8 cellular contexts compared by ENCODE assay signal in the genomic region with DNA sequence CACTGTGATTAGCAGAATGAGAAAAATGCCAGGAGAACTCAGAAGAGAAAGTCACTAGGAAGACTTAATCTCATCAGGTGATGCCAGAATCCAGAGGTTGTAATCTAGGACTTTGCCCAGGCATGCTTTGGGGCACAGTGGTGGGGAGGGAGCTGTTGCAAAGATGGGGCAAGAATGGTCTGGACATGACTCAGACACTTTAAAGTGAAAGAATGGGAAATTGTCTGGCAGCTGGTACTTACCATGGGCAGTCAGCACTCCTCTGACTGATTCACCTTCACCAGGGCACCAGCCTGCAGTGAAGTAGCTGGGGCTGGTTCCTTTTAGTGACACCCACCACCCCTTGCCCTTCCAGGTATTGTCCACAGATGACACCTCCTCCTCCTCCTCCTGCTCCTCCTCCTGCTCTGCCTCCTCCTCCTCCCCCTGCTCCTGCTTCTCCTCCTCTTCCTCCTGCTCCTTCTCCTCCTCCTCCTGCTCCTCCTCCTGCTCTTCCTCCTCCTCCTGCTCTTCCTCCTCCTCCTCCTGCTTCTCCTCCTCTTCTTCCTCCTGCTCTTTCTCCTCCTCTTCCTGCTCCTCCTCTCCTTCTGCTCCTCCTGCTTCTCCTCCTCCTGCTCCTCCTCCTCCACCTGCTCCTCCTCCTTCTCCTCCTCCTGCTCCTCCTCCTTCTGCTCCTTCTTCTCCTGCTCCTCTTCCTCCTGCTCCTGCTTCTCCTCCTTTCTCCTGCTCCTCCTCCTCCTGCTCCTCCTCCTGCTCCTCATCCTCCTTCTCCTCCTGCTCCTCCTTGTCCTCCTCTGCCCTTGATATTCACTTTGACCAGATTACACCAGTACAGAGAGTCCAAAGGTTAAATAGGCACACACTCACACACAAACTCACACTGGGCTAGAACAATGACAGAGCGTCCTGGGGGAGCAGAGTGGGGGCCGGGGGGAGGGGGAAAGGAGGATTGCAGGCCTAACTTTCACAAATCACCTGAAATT. TPM values are rescaled to one million over a fixed set of nuclear protein-coding genes. Genes with fewer than 3 reads are reported as not detected.
DNase-seq lines count a peak whose midpoint lies in the region; ATAC-seq and TF ChIP-seq lines count a peak whose summit lies in the region.

A gene (minus strand): TSS at position 379 of the 983 bp plus-strand sequence. CDS start 8,739 bp downstream, outside the sequence.

- H3K9me3 ChIP-seq in mesodermal cell (ENCODE audit: control insufficient read depth, low read length) = no peaks in the 10 kb centered on the region

- no CpG with 5 or more reads among the region's 2 CpGs for WGBS in mesodermal cell (ENCODE audit: insufficient coverage in 2 of 2), 2 experiments

- in situ Hi-C loops in brain microvascular endothelial cell (cut with HindIII; ENCODE audit: low pct_ligation_motif_present, low sequenced_read_pairs) = no loop called here

- no peaks in the 10 kb centered on the region; the same call in 1 of the 2 replicates for H4K20me1 ChIP-seq in GM23338 (replicated peaks; ENCODE audit: insufficient read depth)

- H2AFZ ChIP-seq in GM23338 = no peak within 1 kb of the TSS

- H3K27ac ChIP-seq in brain microvascular endothelial cell = no peak within 1 kb of the TSS
- no peak within 1 kb of the TSS for H3K27ac ChIP-seq in mesodermal cell (ENCODE audit: low read depth, low read length, severe bottlenecking)
- H3K27ac ChIP-seq in GM23338 (ENCODE audit: low read depth) = no peak within 1 kb of the TSS

- peaks cover 17% of the 10 kb centered on the region for H3K4me1 Mint-ChIP-seq in GM23338

- H3K27ac Mint-ChIP-seq in GM23338 = no peak within 1 kb of the TSS

- peaks cover 11% of the 10 kb centered on the region for H3K27me3 Mint-ChIP-seq in GM23338 (ENCODE audit: insufficient read depth, low read depth, poor library complexity)

- H3K9me2 ChIP-seq in GM23338 (ENCODE audit: insufficient read depth) = no peaks in the 10 kb centered on the region

- no peak within 1 kb of the TSS for H3K4me2 ChIP-seq in GM23338

- no peak within 1 kb of the TSS for H3K4me3 Mint-ChIP-seq in GM23338

- H3F3A ChIP-seq in GM23338 (replicated peaks; ENCODE audit: low read depth) = no peaks in the 10 kb centered on the region; the same call in 1 of the 2 replicates

- H3K36me3 ChIP-seq in brain microvascular endothelial cell (replicated peaks) (no peaks in the 10 kb centered on the region), mesodermal cell (ENCODE audit: control insufficient read depth, insufficient read depth, low read length) (no peaks in the 10 kb centered on the region), GM23338 (ENCODE audit: insufficient read depth) (no peaks in the 10 kb centered on the region; the same call in 1 of the 2 replicates)

- H3K4me3 ChIP-seq in NB4 (ENCODE audit: low read depth, low read length) (no peak within 1 kb of the TSS), brain microvascular endothelial cell (ENCODE audit: low read depth, low read length) (peak within 1 kb of the TSS; percentile 36), mesodermal cell (ENCODE audit: extremely low read depth, insufficient read depth, low read length, poor library complexity, severe bottlenecking) (peak within 1 kb of the TSS; percentile 18), GM23338 (no peak within 1 kb of the TSS)

- H3K27me3 ChIP-seq in brain microvascular endothelial cell (replicated peaks) = no peaks in the 10 kb centered on the region
- no peaks in the 10 kb centered on the region for H3K27me3 ChIP-seq in GM23338 (ENCODE audit: insufficient read depth)

- ATAC-seq in GM23338 = no peak

- no peaks in the 10 kb centered on the region; the same call in 1 of the 3 replicates for H3K9me3 Mint-ChIP-seq in GM23338

- peak; percentile 22 for DNase-seq in stimulated activated CD4-positive, alpha-beta T cell treated with anti-CD3 and anti-CD28 coated beads, Interleukin-15, amount 100 ng/mL, for 24 hours
- no peak for DNase-seq in stimulated activated CD4-positive, alpha-beta T cell treated with anti-CD3 and anti-CD28 coated beads, Interleukin-1b, Interleukin-23, amount 100 ng/mL, for 48 hours
- DNase-seq in NB4 (ENCODE audit: low read depth) = peak; percentile 74
- peak; percentile 43 for DNase-seq in brain microvascular endothelial cell
- no peak for DNase-seq in GM23338 (ENCODE audit: low spot score)
- no peak for DNase-seq in NCI-H187 (lab: John Stamatoyannopoulos, UW)
- no peak for DNase-seq in NCI-H128 (lab: John Stamatoyannopoulos, UW; ENCODE audit: unreplicated experiment)

- peaks cover 20% of the 10 kb centered on the region for H3K79me2 ChIP-seq in GM23338 (replicated peaks; ENCODE audit: insufficient read depth)

- peaks cover 6% of the 10 kb centered on the region for H3K4me1 ChIP-seq in mesodermal cell (ENCODE audit: control insufficient read depth, insufficient read depth, low read length, poor library complexity, severe bottlenecking)
- peaks cover 19% of the 10 kb centered on the region for H3K4me1 ChIP-seq in GM23338 (ENCODE audit: insufficient read depth)

- TF ChIP-seq CTCF in NB4 (IDR thresholded peaks at IDR 0.05; ENCODE audit: low read depth, low read length) (no peak), brain microvascular endothelial cell (IDR thresholded peaks at IDR 0.05; ENCODE audit: low read depth, low read length, missing control alignments) (no peak), GM23338 (conservative IDR thresholded peaks at IDR 0.05; ENCODE audit: low read depth in 2 of 2) (no peak)

- TF ChIP-seq POLR2A in NB4 (IDR thresholded peaks at IDR 0.05; ENCODE audit: extremely low read depth, insufficient read length) = no peak

- peaks cover 4% of the 10 kb centered on the region; the same call in 1 of the 3 replicates for H3K36me3 Mint-ChIP-seq in GM23338 (ENCODE audit: low read depth)

TF ChIP-seq in GM23338, 12 proteins besides CTCF, POLR2A, EP300 and RAD21 (continues in another document):
- no peak for TF ChIP-seq EZH2 (IDR thresholded peaks at IDR 0.05; ENCODE audit: low read depth, unreplicated experiment)
- no peak for TF ChIP-seq NANOG (IDR thresholded peaks at IDR 0.05; ENCODE audit: borderline replicate concordance)
- no peak for TF ChIP-seq EZH2phosphoT487 (IDR thresholded peaks at IDR 0.05; ENCODE audit: unreplicated experiment)
- no peak for TF ChIP-seq ZNF331 (CRISPR knock-in tag; IDR thresholded peaks at IDR 0.05; ENCODE audit: low read depth)
- TF ChIP-seq, protein P1, sequence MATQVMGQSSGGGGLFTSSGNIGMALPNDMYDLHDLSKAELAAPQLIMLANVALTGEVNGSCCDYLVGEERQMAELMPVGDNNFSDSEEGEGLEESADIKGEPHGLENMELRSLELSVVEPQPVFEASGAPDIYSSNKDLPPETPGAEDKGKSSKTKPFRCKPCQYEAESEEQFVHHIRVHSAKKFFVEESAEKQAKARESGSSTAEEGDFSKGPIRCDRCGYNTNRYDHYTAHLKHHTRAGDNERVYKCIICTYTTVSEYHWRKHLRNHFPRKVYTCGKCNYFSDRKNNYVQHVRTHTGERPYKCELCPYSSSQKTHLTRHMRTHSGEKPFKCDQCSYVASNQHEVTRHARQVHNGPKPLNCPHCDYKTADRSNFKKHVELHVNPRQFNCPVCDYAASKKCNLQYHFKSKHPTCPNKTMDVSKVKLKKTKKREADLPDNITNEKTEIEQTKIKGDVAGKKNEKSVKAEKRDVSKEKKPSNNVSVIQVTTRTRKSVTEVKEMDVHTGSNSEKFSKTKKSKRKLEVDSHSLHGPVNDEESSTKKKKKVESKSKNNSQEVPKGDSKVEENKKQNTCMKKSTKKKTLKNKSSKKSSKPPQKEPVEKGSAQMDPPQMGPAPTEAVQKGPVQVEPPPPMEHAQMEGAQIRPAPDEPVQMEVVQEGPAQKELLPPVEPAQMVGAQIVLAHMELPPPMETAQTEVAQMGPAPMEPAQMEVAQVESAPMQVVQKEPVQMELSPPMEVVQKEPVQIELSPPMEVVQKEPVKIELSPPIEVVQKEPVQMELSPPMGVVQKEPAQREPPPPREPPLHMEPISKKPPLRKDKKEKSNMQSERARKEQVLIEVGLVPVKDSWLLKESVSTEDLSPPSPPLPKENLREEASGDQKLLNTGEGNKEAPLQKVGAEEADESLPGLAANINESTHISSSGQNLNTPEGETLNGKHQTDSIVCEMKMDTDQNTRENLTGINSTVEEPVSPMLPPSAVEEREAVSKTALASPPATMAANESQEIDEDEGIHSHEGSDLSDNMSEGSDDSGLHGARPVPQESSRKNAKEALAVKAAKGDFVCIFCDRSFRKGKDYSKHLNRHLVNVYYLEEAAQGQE (IDR thresholded peaks at IDR 0.05; ENCODE audit: unreplicated experiment) = no peak
- no peak for TF ChIP-seq ZNF114 (CRISPR knock-in tag; IDR thresholded peaks at IDR 0.05)
- no peak for TF ChIP-seq CREB1 (CRISPR knock-in tag; IDR thresholded peaks at IDR 0.05; ENCODE audit: low read depth)

RNA-seq across cellular contexts. Expression of the gene that starts here (rescaled TPM):
- 2.1 TPM for polyA plus RNA-seq in mesodermal cell (2013, experiment 1 of 2)
- polyA plus RNA-seq in mesodermal cell (2013, experiment 2 of 2) = 1.6 TPM
- total RNA-seq in GM23338 (2014; rRNA removed; shearing (Covaris generic)) = 4.2 and 4.5 TPM in 2 replicates
- 1.5 and 1.7 TPM in 2 replicates for polyA plus RNA-seq in GM23338 (2016; fragmentation: Nextera tagmentation; extraction: Ambion mirVana)

Comparison
In these comparisons a context has a peak if more than half of its experiments do, and no peak if none do; other contexts are left out.
1. DNase-seq: peak in stimulated activated CD4-positive, alpha-beta T cell treated with anti-CD3 and anti-CD28 coated beads, Interleukin-15, amount 100 ng/mL, for 24 hours (single experiment), NB4 (single experiment) and brain microvascular endothelial cell (single experiment); none in stimulated activated CD4-positive, alpha-beta T cell treated with anti-CD3 and anti-CD28 coated beads, Interleukin-1b, Interleukin-23, amount 100 ng/mL, for 48 hours (single experiment), GM23338 (single experiment), NCI-H187 (0 of 2) and NCI-H128 (single experiment).
2. H3K4me3 ChIP-seq: peak in brain microvascular endothelial cell (single experiment) and mesodermal cell (single experiment); none in NB4 (single experiment) and GM23338 (single experiment).